In the genomic region with DNA sequence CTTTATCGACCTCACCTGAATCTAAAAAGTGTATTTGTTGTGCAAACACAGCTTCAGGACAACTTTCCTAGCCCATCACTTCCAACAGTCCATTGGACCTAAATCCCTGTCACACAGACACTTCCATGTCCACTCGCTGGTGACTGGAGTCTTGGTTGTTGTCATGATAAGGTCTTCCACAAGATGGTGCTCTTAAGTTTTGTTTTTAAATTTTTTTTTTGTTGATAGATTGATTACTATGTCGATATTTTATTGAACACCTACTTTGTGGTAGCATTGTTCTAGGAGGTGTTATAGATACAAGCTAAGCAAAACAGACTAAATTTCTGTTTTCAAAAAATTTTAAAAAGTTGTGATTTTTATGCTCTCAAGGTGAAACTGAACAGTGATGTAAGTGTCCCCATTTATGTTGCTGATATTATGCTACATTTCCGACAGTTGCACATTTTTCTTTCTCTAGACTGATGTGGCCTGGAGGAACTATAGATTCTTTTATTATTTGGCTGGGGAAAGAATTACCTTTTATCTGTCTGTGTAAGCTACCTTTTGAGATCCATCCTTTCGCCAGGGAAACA, we compare ENCODE assay signal across 8 cellular contexts. TPM values are rescaled to one million over a fixed set of nuclear protein-coding genes. Genes with fewer than 3 reads are reported as not detected.
DNase-seq lines count a peak whose midpoint lies in the region; ATAC-seq and TF ChIP-seq lines count a peak whose summit lies in the region.

No MANE protein-coding gene starts in this region.

- ATAC-seq in right lobe of liver (peak; percentile 31 to 54 (median 46)), HG03439 (IDR thresholded peaks at IDR 0.05; ENCODE audit: unreplicated experiment) (no peak), HG02623 (IDR thresholded peaks at IDR 0.05; ENCODE audit: unreplicated experiment) (no peak), GM21381 (IDR thresholded peaks at IDR 0.05; ENCODE audit: unreplicated experiment) (no peak)

- H3K4me3 ChIP-seq in HEK293 (ENCODE audit: low read depth, low read length) (no peak overlapping the region), right lobe of liver (no peak overlapping the region), vagina (no peak overlapping the region)

- H3K4me1 ChIP-seq in HEK293 (ENCODE audit: control insufficient read depth, insufficient read depth, low read length) (no peaks in the 10 kb centered on the region), right lobe of liver (no peaks in the 10 kb centered on the region), vagina (no peaks in the 10 kb centered on the region)

- H3K27me3 ChIP-seq in right lobe of liver: no peaks in the 10 kb centered on the region
- H3K27me3 ChIP-seq in vagina: no peaks in the 10 kb centered on the region

- intact Hi-C loops in right lobe of liver (cut with DNase I): no loop called here
- intact Hi-C loops in vagina (cut with DNase I): no loop called here

- H3K9me3 ChIP-seq in HEK293 (ENCODE audit: control insufficient read depth, insufficient read depth, low read depth, low read length) (no peaks in the 10 kb centered on the region), right lobe of liver (no peaks in the 10 kb centered on the region), vagina (no peaks in the 10 kb centered on the region)

- WGBS in right lobe of liver (ENCODE audit: insufficient coverage, low coverage, low lambda C conversion rate, missing lambda C conversion rate): 33% methylated on average over 5 of the region's 5 CpGs

- in situ Hi-C loops in Caki2 (cut with HindIII; ENCODE audit: low pct_unique_long_range_greater_than_20kb, low sequenced_read_pairs): no loop called here

- H3K27ac ChIP-seq in HEK293 (ENCODE audit: extremely low read depth, low read depth, low read length): no peak overlapping the region
- no peak overlapping the region for H3K27ac ChIP-seq in VCaP
- no peak overlapping the region for H3K27ac ChIP-seq in right lobe of liver
- H3K27ac ChIP-seq in vagina: no peak overlapping the region

- H3K36me3 ChIP-seq in HEK293 (ENCODE audit: control insufficient read depth in 2 of 2, insufficient read depth in 1 of 2, low read length in 2 of 2) (no peaks in the 10 kb centered on the region), right lobe of liver (no peaks in the 10 kb centered on the region), vagina (no peaks in the 10 kb centered on the region)

- no peak for TF ChIP-seq CTCF in HEK293 (tag by site-specific recombination; IDR thresholded peaks at IDR 0.05)
- TF ChIP-seq CTCF in VCaP (conservative IDR thresholded peaks at IDR 0.05): peak; percentile 60
- TF ChIP-seq CTCF in right lobe of liver (IDR thresholded peaks at IDR 0.05): peak; percentile 30 to 49 (median 38)
- TF ChIP-seq CTCF in vagina (IDR thresholded peaks at IDR 0.05): peak in 1 of 3 experiments; percentile 49

- CTCF ChIA-PET in HEK293 (lab: Yijun Ruan, JAX): interaction anchor here (0.6 to 2.9 kb wide), 25 partner anchors 12 to 518 kb away, joined by 3 to 19 read pairs (median 3); a partner anchor contains a TSS

- TF ChIP-seq POLR2A in right lobe of liver (IDR thresholded peaks at IDR 0.05): no peak
- TF ChIP-seq POLR2A in vagina (IDR thresholded peaks at IDR 0.05): no peak

- POLR2A ChIA-PET in HEK293 (lab: Yijun Ruan, JAX): interaction anchor here (0.5 kb wide), 1 partner anchor 294 kb away, joined by 3 read pairs; no protein-coding TSS in a partner anchor

- DNase-seq in Caki2 (ENCODE audit: low read depth) (peak; percentile 3), right lobe of liver (no peak), vagina (ENCODE audit: extremely low spot score in 2 of 2) (no peak)

TF ChIP-seq in HEK293, 187 proteins besides CTCF, POLR2A, EP300 and RAD21:
- TF ChIP-seq ZNF654 (tag by site-specific recombination; IDR thresholded peaks at IDR 0.05; ENCODE audit: low read depth) (peak; percentile 55), ZNF664 (tag by site-specific recombination; IDR thresholded peaks at IDR 0.05) (peak; percentile 95), ZNF660 (tag by site-specific recombination; IDR thresholded peaks at IDR 0.05) (0 out of 2 replicates have a peak, but pooled peaks have one; percentile 30), ZNF37A (tag by site-specific recombination; IDR thresholded peaks at IDR 0.05) (no peak)
- TF ChIP-seq, protein P1, sequence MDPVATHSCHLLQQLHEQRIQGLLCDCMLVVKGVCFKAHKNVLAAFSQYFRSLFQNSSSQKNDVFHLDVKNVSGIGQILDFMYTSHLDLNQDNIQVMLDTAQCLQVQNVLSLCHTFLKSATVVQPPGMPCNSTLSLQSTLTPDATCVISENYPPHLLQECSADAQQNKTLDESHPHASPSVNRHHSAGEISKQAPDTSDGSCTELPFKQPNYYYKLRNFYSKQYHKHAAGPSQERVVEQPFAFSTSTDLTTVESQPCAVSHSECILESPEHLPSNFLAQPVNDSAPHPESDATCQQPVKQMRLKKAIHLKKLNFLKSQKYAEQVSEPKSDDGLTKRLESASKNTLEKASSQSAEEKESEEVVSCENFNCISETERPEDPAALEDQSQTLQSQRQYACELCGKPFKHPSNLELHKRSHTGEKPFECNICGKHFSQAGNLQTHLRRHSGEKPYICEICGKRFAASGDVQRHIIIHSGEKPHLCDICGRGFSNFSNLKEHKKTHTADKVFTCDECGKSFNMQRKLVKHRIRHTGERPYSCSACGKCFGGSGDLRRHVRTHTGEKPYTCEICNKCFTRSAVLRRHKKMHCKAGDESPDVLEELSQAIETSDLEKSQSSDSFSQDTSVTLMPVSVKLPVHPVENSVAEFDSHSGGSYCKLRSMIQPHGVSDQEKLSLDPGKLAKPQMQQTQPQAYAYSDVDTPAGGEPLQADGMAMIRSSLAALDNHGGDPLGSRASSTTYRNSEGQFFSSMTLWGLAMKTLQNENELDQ (tag by site-specific recombination; IDR thresholded peaks at IDR 0.05; ENCODE audit: low read depth): no peak

RNA-seq across cellular contexts. Expression of a gene that starts 8.1 kb away (rescaled TPM):
- total RNA-seq in Caki2 (2014; rRNA removed; shearing (Covaris generic); ENCODE audit: low replicate concordance): not detected in 2 replicates
- not detected for total RNA-seq in right lobe of liver
- not detected for total RNA-seq in vagina

Comparison
In these comparisons a context has a peak if more than half of its experiments do, and no peak if none do; other contexts are left out.
1. ATAC-seq: peak in right lobe of liver (4 of 4); none in HG03439 (single experiment), HG02623 (single experiment) and GM21381 (single experiment).